Comparison of ENCODE assay signal across 19 cellular contexts in the genomic region with DNA sequence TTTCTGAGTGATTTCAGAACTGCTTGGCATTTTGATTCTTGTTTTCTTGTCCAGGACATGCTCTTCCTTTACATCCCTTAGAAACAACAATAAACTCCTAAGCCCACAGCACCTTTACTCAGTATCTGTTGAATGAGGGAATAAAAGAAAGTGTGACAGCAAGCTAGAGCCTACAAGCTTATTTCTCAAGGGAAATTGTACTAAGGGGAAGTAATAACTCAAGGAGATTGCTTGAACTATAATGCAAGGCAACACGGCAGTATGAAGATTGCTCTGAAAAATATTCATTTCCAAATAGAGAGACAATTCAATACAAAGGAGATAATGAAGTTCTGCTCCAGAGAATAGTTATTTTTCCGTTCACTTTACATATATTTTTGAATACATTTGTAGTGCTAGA. TPM values are rescaled to one million over a fixed set of nuclear protein-coding genes. Genes with fewer than 3 reads are reported as not detected.
"Had no signal": no experiment of that assay in that cellular context is flagged by ENCODE, and none has a peak within 500 bp of the region (broad histone marks: within the 10 kb centered on the region; RNA-seq: fewer than 3 reads in every experiment).

No MANE protein-coding gene starts in this region.

- H3K27me3 ChIP-seq: heart right ventricle, right lobe of liver, upper lobe of left lung had no signal

- H3K9me3 Mint-ChIP-seq: activated naive CD4-positive, alpha-beta T cell treated with anti-CD3 and anti-CD28 coated beads, Interleukin-2, amount 10 ng/mL, durations not matched to agents 7 days and 5 days; activated T-helper 17 cell treated with anti-CD3 and anti-CD28 coated beads, Interleukin-2, amount 50 U/mL, for 72 hours; nephron had no signal

- H3K36me3 ChIP-seq: heart right ventricle, right lobe of liver, upper lobe of left lung had no signal

- H3K4me1 ChIP-seq: psoas muscle, right lobe of liver, upper lobe of left lung had no signal

- H3K27me3 Mint-ChIP-seq: activated naive CD4-positive, alpha-beta T cell treated with anti-CD3 and anti-CD28 coated beads, Interleukin-2, amount 10 ng/mL, durations not matched to agents 7 days and 5 days had no signal

- ATAC-seq: activated T-helper 17 cell treated with anti-CD3 and anti-CD28 coated beads, Interleukin-2, amount 50 U/mL, for 72 hours; heart right ventricle; left lobe of liver; psoas muscle; right lobe of liver had no signal

- DNase-seq: activated CD4-positive, alpha-beta T cell treated with anti-CD3 and anti-CD28 coated beads for 4 hours; activated naive CD4-positive, alpha-beta T cell treated with anti-CD3 and anti-CD28 coated beads, Interleukin-2, amount 10 ng/mL, durations not matched to agents 7 days and 5 days; central memory CD4-positive, alpha-beta T cell; effector CD4-positive, alpha-beta T cell; foreskin melanocyte; heart right ventricle; psoas muscle; right lobe of liver; stimulated activated naive CD4-positive, alpha-beta T cell; T-helper 9 cell; upper lobe of left lung had no signal

- H3K4me1 Mint-ChIP-seq: activated naive CD4-positive, alpha-beta T cell treated with anti-CD3 and anti-CD28 coated beads, Interleukin-2, amount 10 ng/mL, durations not matched to agents 7 days and 5 days; activated T-helper 17 cell treated with anti-CD3 and anti-CD28 coated beads, Interleukin-2, amount 50 U/mL, for 72 hours; nephron had no signal

- H3K4me3 ChIP-seq: coronary artery, heart right ventricle, psoas muscle, right lobe of liver, upper lobe of left lung had no signal

- H3K9me3 ChIP-seq: heart right ventricle, psoas muscle, right lobe of liver, upper lobe of left lung had no signal

- H3K27ac Mint-ChIP-seq: activated naive CD4-positive, alpha-beta T cell treated with anti-CD3 and anti-CD28 coated beads, Interleukin-2, amount 10 ng/mL, durations not matched to agents 7 days and 5 days; activated T-helper 17 cell treated with anti-CD3 and anti-CD28 coated beads, Interleukin-2, amount 50 U/mL, for 72 hours had no signal

- H3K4me3 Mint-ChIP-seq: activated naive CD4-positive, alpha-beta T cell treated with anti-CD3 and anti-CD28 coated beads, Interleukin-2, amount 10 ng/mL, durations not matched to agents 7 days and 5 days; activated T-helper 17 cell treated with anti-CD3 and anti-CD28 coated beads, Interleukin-2, amount 50 U/mL, for 72 hours; nephron had no signal

- H3K27ac ChIP-seq: coronary artery, heart right ventricle, psoas muscle, right lobe of liver, upper lobe of left lung, VCaP had no signal

RNA-seq across cellular contexts. Expression of a gene that starts 6.5 kb away (rescaled TPM):
- total RNA-seq: activated T-helper 17 cell treated with anti-CD3 and anti-CD28 coated beads, Interleukin-2, amount 50 U/mL, for 72 hours; heart right ventricle; left lobe of liver; omental fat pad; psoas muscle; right lobe of liver; temporal lobe; upper lobe of left lung had no signal
- polyA plus RNA-seq: adipose tissue, heart right ventricle, psoas muscle had no signal

RNA-seq across cellular contexts. Expression of a gene that starts 9.6 kb away (rescaled TPM):
- total RNA-seq: activated T-helper 17 cell treated with anti-CD3 and anti-CD28 coated beads, Interleukin-2, amount 50 U/mL, for 72 hours; heart right ventricle; left lobe of liver; omental fat pad; psoas muscle; right lobe of liver; temporal lobe; upper lobe of left lung had no signal
- polyA plus RNA-seq: adipose tissue, heart right ventricle, psoas muscle had no signal

RNA-seq across cellular contexts. Expression of a gene that starts 15.8 kb away (rescaled TPM):
- total RNA-seq: activated T-helper 17 cell treated with anti-CD3 and anti-CD28 coated beads, Interleukin-2, amount 50 U/mL, for 72 hours; heart right ventricle; left lobe of liver; omental fat pad; psoas muscle; right lobe of liver; temporal lobe; upper lobe of left lung had no signal
- polyA plus RNA-seq: adipose tissue, heart right ventricle, psoas muscle had no signal

RNA-seq across cellular contexts. Expression of a gene that starts 41.2 kb away (rescaled TPM):
- total RNA-seq: activated T-helper 17 cell treated with anti-CD3 and anti-CD28 coated beads, Interleukin-2, amount 50 U/mL, for 72 hours; heart right ventricle; left lobe of liver; omental fat pad; psoas muscle; right lobe of liver; temporal lobe; upper lobe of left lung had no signal
- polyA plus RNA-seq: adipose tissue, heart right ventricle, psoas muscle had no signal
